ENCODE assay signal across 11 cellular contexts in genomic region chr18:26551217-26551708, GRCh38. TPM values are rescaled to one million over a fixed set of nuclear protein-coding genes. Genes with fewer than 3 reads are reported as not detected.
DNase-seq lines count a peak whose midpoint lies in the region; ATAC-seq, FAIRE-seq and TF ChIP-seq lines count a peak whose summit lies in the region.
"Had no signal": no experiment of that assay in that cellular context is flagged by ENCODE, and none has a peak within 500 bp of the region (broad histone marks: within the 10 kb centered on the region; RNA-seq: fewer than 3 reads in every experiment).

No MANE protein-coding gene starts in this region.

- 4% methylated on average over 14 of the region's 15 CpGs for WGBS in HUES64
- WGBS in stomach, 5 donors, result 26 to 53% (median 38%) methylated on average over 15 of the region's 15 CpGs

- ATAC-seq in lower lobe of right lung, result no peak

- POLR2A ChIA-PET in HEK293T (lab: Yijun Ruan, JAX), result interaction anchor here (2.0 kb wide), 1 partner anchor 25 kb away, joined by 5 read pairs; no protein-coding TSS in a partner anchor

- no peak for TF ChIP-seq POLR2A in stomach (IDR thresholded peaks at IDR 0.05)

- DNase-seq in bronchial epithelial cell (ENCODE audit: low read depth) (peak; percentile 32), lower lobe of right lung (no peak), stomach (no peak), globus pallidus (ENCODE audit: low spot score) (no peak), HEK293T (ENCODE audit: extremely low spot score) (no peak)
- no peak for DNase-seq in activated effector memory CD4-positive, alpha-beta T cell treated with Interleukin-2 at 50 U/mL for 16 hours
- DNase-seq: EL, NCI-H1092, NCI-H774 had no signal

- no peak for TF ChIP-seq EP300 in stomach (IDR thresholded peaks at IDR 0.05)

- no peaks in the 10 kb centered on the region for H3K9me3 ChIP-seq in HUES64 (ENCODE audit: insufficient read depth, low read depth, low read length)
- H3K9me3 ChIP-seq in lower lobe of right lung, result no peaks in the 10 kb centered on the region
- no peaks in the 10 kb centered on the region for H3K9me3 ChIP-seq in stomach

- H3K4me1 ChIP-seq in HUES64 (ENCODE audit: insufficient read depth, low read length) (peaks cover 21% of the 10 kb centered on the region), lower lobe of right lung (peaks cover 29% of the 10 kb centered on the region), stomach (peaks cover 21 to 44% (median 41%) of the 10 kb centered on the region in 4 donors)

- no peak overlapping the region for H3K9ac ChIP-seq in HUES64 (ENCODE audit: low read depth, low read length)

- no peak for FAIRE-seq in bronchial epithelial cell (lab: Jason Lieb, UNC)
- FAIRE-seq: urothelium cell line had no signal

- TF ChIP-seq CTCF in bronchial epithelial cell (IDR thresholded peaks at IDR 0.05; ENCODE audit: insufficient read depth, low read length, severe bottlenecking), result no peak
- TF ChIP-seq CTCF in lower lobe of right lung (IDR thresholded peaks at IDR 0.05), result no peak
- TF ChIP-seq CTCF in stomach (IDR thresholded peaks at IDR 0.05), result no peak

- H3K36me3 ChIP-seq in HUES64 (ENCODE audit: insufficient read depth, low read length) (no peaks in the 10 kb centered on the region), bronchial epithelial cell (ENCODE audit: control insufficient read depth, insufficient read depth, low read length) (no peaks in the 10 kb centered on the region), lower lobe of right lung (no peaks in the 10 kb centered on the region), stomach (no peaks in the 10 kb centered on the region)

- peaks cover 82% of the 10 kb centered on the region for H3K27me3 ChIP-seq in HUES64 (ENCODE audit: insufficient read depth, low read length)
- no peaks in the 10 kb centered on the region for H3K27me3 ChIP-seq in bronchial epithelial cell (ENCODE audit: control insufficient read depth, insufficient read depth, low read length)
- peaks cover 36% of the 10 kb centered on the region for H3K27me3 ChIP-seq in lower lobe of right lung (ENCODE audit: low read depth)
- H3K27me3 ChIP-seq in stomach, result peaks cover 3 to 58% (median 15%) of the 10 kb centered on the region in 3 donors

- intact Hi-C loops in lower lobe of right lung (cut with DNase I) (no loop called here), stomach (cut with DNase I; ENCODE audit: low total_unique reads) (no loop called here)

- H3K4me3 ChIP-seq in HUES64 (ENCODE audit: low read length) (peak overlapping the region; percentile 76), bronchial epithelial cell (ENCODE audit: low read depth, low read length) (no peak overlapping the region), lower lobe of right lung (peak overlapping the region; percentile 24), stomach (peak overlapping the region in 3 of 4 donors; percentile 69 to 90 (median 82))

- CTCF ChIA-PET in HEK293T (lab: Yijun Ruan, JAX), result interaction anchor here (0.7 kb wide), 1 partner anchor 40 kb away, joined by 3 read pairs; no protein-coding TSS in a partner anchor

- H3K27ac ChIP-seq in HUES64 (ENCODE audit: low read depth, low read length) (no peak overlapping the region), lower lobe of right lung (no peak overlapping the region), stomach (no peak overlapping the region)

TF ChIP-seq in HEK293T, 16 proteins besides CTCF, POLR2A, EP300 and RAD21:
- TF ChIP-seq LEF1 (IDR thresholded peaks at IDR 0.05; ENCODE audit: borderline replicate concordance), result no peak
- no peak for TF ChIP-seq TARDBP (IDR thresholded peaks at IDR 0.05)
- no peak for TF ChIP-seq FOXK2 (IDR thresholded peaks at IDR 0.05)
- no peak for TF ChIP-seq SUZ12 (IDR thresholded peaks at IDR 0.05)
- no peak for TF ChIP-seq FOXA1 (IDR thresholded peaks at IDR 0.05)
- no peak for TF ChIP-seq FOXM1 (IDR thresholded peaks at IDR 0.05; ENCODE audit: borderline replicate concordance)
- TF ChIP-seq CTBP1 (IDR thresholded peaks at IDR 0.05; ENCODE audit: borderline replicate concordance), result no peak
- TF ChIP-seq L3MBTL2 (conservative IDR thresholded peaks at IDR 0.05), result no peak
- no peak for TF ChIP-seq SP1 (IDR thresholded peaks at IDR 0.05)

RNA-seq across cellular contexts. Expression of gene KCTD1, which starts 2.9 kb away (rescaled TPM):
- polyA plus RNA-seq in HUES64 (2013, experiment 1 of 2), result 12.4 TPM
- 12.3 TPM for polyA plus RNA-seq in HUES64 (2013, experiment 2 of 2)
- total RNA-seq in bronchial epithelial cell, result 16.6 and 21.1 TPM in 2 replicates
- total RNA-seq in lower lobe of right lung, result 9.0 TPM
- 100 to 1,000 TPM in 1 of 5 donors, 10 to 100 TPM in 2, 1 to 10 TPM in 2; 7.1 to 118 (median 15.2) TPM for total RNA-seq in stomach
- polyA plus RNA-seq in stomach, result 10 to 100 TPM in 2 of 3 donors, 1 to 10 TPM in 1; 7.8 to 23.5 (median 10.5) TPM
